32 cellular contexts compared by ENCODE assay signal in the genomic region with DNA sequence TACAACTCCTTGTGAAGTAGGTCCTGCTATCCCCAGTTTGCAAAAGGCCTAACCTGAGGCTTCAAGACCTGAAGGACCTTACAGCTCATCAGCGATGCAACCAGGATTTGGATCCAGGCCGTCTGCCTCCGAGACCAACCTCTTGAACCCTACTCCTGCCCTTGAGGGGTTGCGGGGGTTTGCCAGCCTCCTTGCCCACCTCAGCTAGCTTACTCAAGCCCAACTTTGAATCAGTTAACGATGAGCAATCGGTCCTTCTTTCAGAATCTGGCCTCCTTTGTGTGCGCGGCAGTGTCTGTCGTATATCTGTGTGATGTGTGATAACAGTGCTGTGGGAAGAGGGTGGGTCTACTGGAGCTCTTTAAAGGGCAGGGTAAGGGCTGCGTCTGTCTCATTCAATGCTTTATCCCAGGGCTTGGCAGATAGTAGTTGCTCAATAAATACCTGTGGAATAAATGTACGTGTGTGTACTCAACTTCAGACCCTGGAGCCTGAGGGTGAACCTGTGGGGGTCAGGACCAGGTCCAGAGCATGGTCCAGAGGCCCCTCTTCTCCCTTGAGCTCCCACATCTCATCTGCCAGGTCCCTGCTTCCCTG. TPM values are rescaled to one million over a fixed set of nuclear protein-coding genes. Genes with fewer than 3 reads are reported as not detected.
"Had no signal": no experiment of that assay in that cellular context is flagged by ENCODE, and none has a peak within 500 bp of the region (broad histone marks: within the 10 kb centered on the region; RNA-seq: fewer than 3 reads in every experiment).

No MANE protein-coding gene starts in this region.

- H3K4me1 ChIP-seq: ascending aorta, SJSA1 had no signal

- H3K9ac ChIP-seq: SK-N-SH had no signal

- H3K4me3 ChIP-seq: ascending aorta, cardiac muscle cell, Peyer's patch, SJSA1 had no signal

- ATAC-seq: activated CD8-positive, alpha-beta memory T cell treated with anti-CD3 and anti-CD28 coated beads, Interleukin-2, amount 10 ng/mL, durations not matched to agents 7 days and 5 days; activated naive CD8-positive, alpha-beta T cell treated with anti-CD3 and anti-CD28 coated beads, Interleukin-2, amount 50 U/mL, for 24 hours; PC-3 had no signal

- H3K4me2 ChIP-seq: SK-N-SH had no signal

- DNase-seq: activated CD4-positive, alpha-beta memory T cell treated with anti-CD3 and anti-CD28 coated beads, Interleukin-2, amount 10 ng/mL, durations not matched to agents 7 days and 5 days; activated CD4-positive, alpha-beta T cell treated with anti-CD3 and anti-CD28 coated beads for 1 hour; activated CD4-positive, alpha-beta T cell treated with anti-CD3 and anti-CD28 coated beads for 48 hours; activated CD4-positive, CD25-positive, alpha-beta regulatory T cell; activated CD8-positive, alpha-beta memory T cell treated with anti-CD3 and anti-CD28 coated beads for 24 hours; activated CD8-positive, alpha-beta memory T cell treated with anti-CD3 and anti-CD28 coated beads, Interleukin-2, amount 10 ng/mL, durations not matched to agents 7 days and 5 days; activated CD8-positive, alpha-beta memory T cell treated with anti-CD3 and anti-CD28 coated beads, Interleukin-2, amount 50 U/mL, for 48 hours; activated effector memory CD4-positive, alpha-beta T cell treated with Interleukin-2 at 50 U/mL for 16 hours; activated naive CD4-positive, alpha-beta T cell treated with anti-CD3 and anti-CD28 coated beads, Interleukin-2, amount 10 ng/mL, durations not matched to agents 7 days and 5 days; activated naive CD8-positive, alpha-beta T cell treated with anti-CD3 and anti-CD28 coated beads, Interleukin-2, amount 50 U/mL, for 24 hours; activated T-cell treated with anti-CD3 and anti-CD28 coated beads, Interleukin-2, amount 50 U/mL, for 48 hours; amniotic stem cell; NCI-H1105 treated with DMSO at 0.1 percent for 48 hours; NCI-H1436; NCI-H1694 treated with DMSO at 0.1 percent for 48 hours; NCI-H2029; NCI-H345; NCI-H524 treated with DMSO at 0.1 percent for 48 hours; PC-3; Peyer's patch; RPMI8226; SHP77 treated with DMSO at 0.1 percent for 48 hours; WERI-Rb-1 had no signal

- H3K36me3 Mint-ChIP-seq: activated CD8-positive, alpha-beta memory T cell treated with anti-CD3 and anti-CD28 coated beads, Interleukin-2, amount 10 ng/mL, durations not matched to agents 7 days and 5 days; activated naive CD4-positive, alpha-beta T cell treated with anti-CD3 and anti-CD28 coated beads, Interleukin-2, amount 10 ng/mL, durations not matched to agents 7 days and 5 days; activated naive CD8-positive, alpha-beta T cell had no signal

- H3K9me3 ChIP-seq: ascending aorta, Peyer's patch, SJSA1, SK-N-SH had no signal

- H3K9me3 Mint-ChIP-seq: activated CD4-positive, alpha-beta memory T cell treated with anti-CD3 and anti-CD28 coated beads, Interleukin-2, amount 10 ng/mL, durations not matched to agents 7 days and 5 days; activated naive CD4-positive, alpha-beta T cell treated with anti-CD3 and anti-CD28 coated beads, Interleukin-2, amount 10 ng/mL, durations not matched to agents 7 days and 5 days; activated naive CD8-positive, alpha-beta T cell treated with anti-CD3 and anti-CD28 coated beads, Interleukin-2, amount 50 U/mL, for 24 hours; T-helper 1 cell treated with Interleukin-12 subunit alpha and Interleukin-12 subunit beta and Interleukin-4 antibody, amounts not matched to agents 30 μg/mL and 1 μg/mL, for 36 hours; T-helper 2 cell treated with Interferon-gamma antibody and Interleukin-4, amounts not matched to agents 5 μg/mL and 100 μg/mL, for 36 hours had no signal

- H3K27ac ChIP-seq: ascending aorta, cardiac muscle cell, Peyer's patch, SJSA1, WERI-Rb-1 had no signal

- H3K27me3 ChIP-seq: cardiac muscle cell had no signal

- H3K4me3 Mint-ChIP-seq: activated CD4-positive, alpha-beta memory T cell treated with anti-CD3 and anti-CD28 coated beads, Interleukin-2, amount 10 ng/mL, durations not matched to agents 7 days and 5 days; activated CD8-positive, alpha-beta memory T cell treated with anti-CD3 and anti-CD28 coated beads, Interleukin-2, amount 10 ng/mL, durations not matched to agents 7 days and 5 days; activated naive CD4-positive, alpha-beta T cell treated with anti-CD3 and anti-CD28 coated beads, Interleukin-2, amount 10 ng/mL, durations not matched to agents 7 days and 5 days; activated naive CD8-positive, alpha-beta T cell; activated naive CD8-positive, alpha-beta T cell treated with anti-CD3 and anti-CD28 coated beads, Interleukin-2, amount 50 U/mL, for 24 hours; T-helper 1 cell treated with Interleukin-12 subunit alpha and Interleukin-12 subunit beta and Interleukin-4 antibody, amounts not matched to agents 30 μg/mL and 1 μg/mL, for 36 hours; T-helper 2 cell treated with Interferon-gamma antibody and Interleukin-4, amounts not matched to agents 5 μg/mL and 100 μg/mL, for 36 hours had no signal

- H3K36me3 ChIP-seq: ascending aorta, cardiac muscle cell, Peyer's patch, SJSA1, WERI-Rb-1 had no signal

- H3K27ac Mint-ChIP-seq: activated CD4-positive, alpha-beta memory T cell treated with anti-CD3 and anti-CD28 coated beads, Interleukin-2, amount 10 ng/mL, durations not matched to agents 7 days and 5 days; activated CD8-positive, alpha-beta memory T cell treated with anti-CD3 and anti-CD28 coated beads, Interleukin-2, amount 10 ng/mL, durations not matched to agents 7 days and 5 days; activated naive CD4-positive, alpha-beta T cell treated with anti-CD3 and anti-CD28 coated beads, Interleukin-2, amount 10 ng/mL, durations not matched to agents 7 days and 5 days; activated naive CD8-positive, alpha-beta T cell; activated naive CD8-positive, alpha-beta T cell treated with anti-CD3 and anti-CD28 coated beads, Interleukin-2, amount 50 U/mL, for 24 hours; T-helper 1 cell treated with Interleukin-12 subunit alpha and Interleukin-12 subunit beta and Interleukin-4 antibody, amounts not matched to agents 30 μg/mL and 1 μg/mL, for 36 hours; T-helper 2 cell treated with Interferon-gamma antibody and Interleukin-4, amounts not matched to agents 5 μg/mL and 100 μg/mL, for 36 hours had no signal

RNA-seq across cellular contexts. Expression of a gene that starts 3.2 kb away (rescaled TPM):
- total RNA-seq: activated CD4-positive, alpha-beta memory T cell treated with anti-CD3 and anti-CD28 coated beads, Interleukin-2, amount 10 ng/mL, durations not matched to agents 7 days and 5 days; activated CD8-positive, alpha-beta memory T cell treated with anti-CD3 and anti-CD28 coated beads, Interleukin-2, amount 10 ng/mL, durations not matched to agents 7 days and 5 days; ascending aorta; M059J; NCI-H460; PC-3; SJSA1 had no signal
